26 cellular contexts compared by ENCODE assay signal in the genomic region with DNA sequence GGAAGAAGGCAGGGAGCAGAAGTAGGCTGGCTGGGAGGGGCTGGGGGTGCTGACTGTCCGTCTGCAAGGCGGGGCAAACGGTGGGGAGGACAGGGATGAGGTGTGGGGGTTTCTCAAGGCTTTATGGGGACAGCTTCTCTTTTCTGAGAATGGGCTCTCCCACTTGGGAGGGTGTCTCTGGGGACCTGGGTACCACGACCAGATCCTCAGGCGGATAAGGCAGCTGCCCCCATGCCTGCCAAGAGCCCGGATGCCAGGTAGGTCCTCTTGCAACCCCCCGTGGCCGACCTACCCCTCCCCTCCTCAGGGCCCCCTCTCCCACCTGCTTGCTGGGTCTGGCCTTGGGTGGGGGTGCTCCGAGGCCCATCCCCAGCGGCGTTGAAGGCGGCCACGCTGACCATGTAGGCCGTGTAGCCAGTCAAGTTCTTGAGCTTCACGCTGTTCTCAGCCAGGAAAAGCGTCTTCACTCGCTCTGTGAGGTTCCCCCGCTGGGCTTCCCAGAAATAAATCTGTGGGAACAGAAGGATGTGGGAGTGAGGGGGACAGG.
"Had no signal": no experiment of that assay in that cellular context is flagged by ENCODE, and none has a peak within 500 bp of the region (broad histone marks: within the 10 kb centered on the region; RNA-seq: fewer than 3 reads in every experiment).

No MANE protein-coding gene starts in this region.

- FAIRE-seq: bronchial epithelial cell, RCC 7860, TTC549 had no signal

- H3K4me3 Mint-ChIP-seq: activated B cell treated with CpG ODN at 0.5 μM for 24 hours; activated CD4-positive, alpha-beta T cell treated with anti-CD3 and anti-CD28 coated beads, Interleukin-2, amount 10 ng/mL, durations not matched to agents 24 days and 14 days; activated CD8-positive, alpha-beta memory T cell treated with anti-CD3 and anti-CD28 coated beads, Interleukin-2, amount 10 ng/mL, durations not matched to agents 7 days and 5 days; activated naive CD4-positive, alpha-beta T cell treated with anti-CD3 and anti-CD28 coated beads, Interleukin-2, amount 50 U/mL, for 24 hours; activated T-cell treated with anti-CD3 and anti-CD28 coated beads, Interleukin-2, amount 50 U/mL, for 24 hours; activated T-helper 1 cell treated with anti-CD3 and anti-CD28 coated beads, Interleukin-12 subunit alpha, Interleukin-12 subunit beta, Interleukin-2, Interleukin-4 antibody, amounts not matched to agents 30 ng/mL and 10 ng/mL and 1 ng/mL, durations not matched to agents 14 hours and 24 hours and 36 hours; central memory CD8-positive, alpha-beta T cell had no signal

- H3K27ac Mint-ChIP-seq: activated B cell treated with CpG ODN at 0.5 μM for 24 hours; activated CD4-positive, alpha-beta T cell treated with anti-CD3 and anti-CD28 coated beads, Interleukin-2, amount 10 ng/mL, durations not matched to agents 24 days and 14 days; activated CD8-positive, alpha-beta memory T cell treated with anti-CD3 and anti-CD28 coated beads, Interleukin-2, amount 10 ng/mL, durations not matched to agents 7 days and 5 days; activated naive CD4-positive, alpha-beta T cell treated with anti-CD3 and anti-CD28 coated beads, Interleukin-2, amount 50 U/mL, for 24 hours; activated T-cell treated with anti-CD3 and anti-CD28 coated beads, Interleukin-2, amount 50 U/mL, for 24 hours; activated T-helper 1 cell treated with anti-CD3 and anti-CD28 coated beads, Interleukin-12 subunit alpha, Interleukin-12 subunit beta, Interleukin-2, Interleukin-4 antibody, amounts not matched to agents 30 ng/mL and 10 ng/mL and 1 ng/mL, durations not matched to agents 14 hours and 24 hours and 36 hours had no signal

- H3K9me3 Mint-ChIP-seq: activated B cell treated with CpG ODN at 0.5 μM for 24 hours; activated CD4-positive, alpha-beta T cell treated with anti-CD3 and anti-CD28 coated beads, Interleukin-2, amount 10 ng/mL, durations not matched to agents 24 days and 14 days; activated naive CD4-positive, alpha-beta T cell treated with anti-CD3 and anti-CD28 coated beads, Interleukin-2, amount 50 U/mL, for 24 hours; activated T-cell treated with anti-CD3 and anti-CD28 coated beads, Interleukin-2, amount 50 U/mL, for 24 hours; activated T-helper 1 cell treated with anti-CD3 and anti-CD28 coated beads, Interleukin-12 subunit alpha, Interleukin-12 subunit beta, Interleukin-2, Interleukin-4 antibody, amounts not matched to agents 30 ng/mL and 10 ng/mL and 1 ng/mL, durations not matched to agents 14 hours and 24 hours and 36 hours; central memory CD8-positive, alpha-beta T cell had no signal

- H3K27me3 Mint-ChIP-seq: activated B cell treated with CpG ODN at 0.5 μM for 24 hours; activated naive CD4-positive, alpha-beta T cell treated with anti-CD3 and anti-CD28 coated beads, Interleukin-2, amount 50 U/mL, for 24 hours; activated T-cell treated with anti-CD3 and anti-CD28 coated beads, Interleukin-2, amount 50 U/mL, for 24 hours had no signal

- DNase-seq: activated B cell treated with CpG ODN at 0.5 μM for 24 hours; activated CD4-positive, alpha-beta T cell treated with anti-CD3 and anti-CD28 coated beads for 1 hour; activated CD4-positive, alpha-beta T cell treated with anti-CD3 and anti-CD28 coated beads, Interleukin-2, amount 10 ng/mL, durations not matched to agents 24 days and 14 days; activated CD4-positive, alpha-beta T cell treated with anti-CD3 and anti-CD28 coated beads, Interleukin-2, amount 50 U/mL, for 48 hours; activated CD8-positive, alpha-beta memory T cell treated with anti-CD3 and anti-CD28 coated beads, Interleukin-2, amount 10 ng/mL, durations not matched to agents 7 days and 5 days; activated effector memory CD4-positive, alpha-beta T cell treated with Interleukin-2 at 50 U/mL for 16 hours; activated naive CD4-positive, alpha-beta T cell; activated T-cell treated with anti-CD3 and anti-CD28 coated beads, Interleukin-2, amount 50 U/mL, for 24 hours; aorta; MM.1S; NCI-H1105 treated with DMSO at 0.1 percent for 48 hours; NCI-H1436 treated with DMSO at 0.1 percent for 48 hours; NCI-H187; NCI-H2081; NCI-H446; NCI-H524; PC-3; SIG-M5; T-helper 2 cell; T1000 had no signal

- H3K4me1 Mint-ChIP-seq: activated CD4-positive, alpha-beta T cell treated with anti-CD3 and anti-CD28 coated beads, Interleukin-2, amount 10 ng/mL, durations not matched to agents 24 days and 14 days; activated CD8-positive, alpha-beta memory T cell treated with anti-CD3 and anti-CD28 coated beads, Interleukin-2, amount 10 ng/mL, durations not matched to agents 7 days and 5 days; activated naive CD4-positive, alpha-beta T cell treated with anti-CD3 and anti-CD28 coated beads, Interleukin-2, amount 50 U/mL, for 24 hours; central memory CD8-positive, alpha-beta T cell had no signal

- H3K36me3 Mint-ChIP-seq: activated CD8-positive, alpha-beta memory T cell treated with anti-CD3 and anti-CD28 coated beads, Interleukin-2, amount 10 ng/mL, durations not matched to agents 7 days and 5 days; activated naive CD4-positive, alpha-beta T cell treated with anti-CD3 and anti-CD28 coated beads, Interleukin-2, amount 50 U/mL, for 24 hours had no signal
